Comparison of ENCODE assay signal across 9 cellular contexts in genomic region chr21:25963186-25963585, GRCh38.
DNase-seq lines count a peak whose midpoint lies in the region; ATAC-seq, FAIRE-seq and TF ChIP-seq lines count a peak whose summit lies in the region.
"Had no signal": no experiment of that assay in that cellular context is flagged by ENCODE, and none has a peak within 500 bp of the region (broad histone marks: within the 10 kb centered on the region; RNA-seq: fewer than 3 reads in every experiment).

No MANE protein-coding gene starts in this region.

- no peak for TF ChIP-seq POLR2A in H54 (IDR thresholded peaks at IDR 0.05; ENCODE audit: low read depth, low read length)

- H3K36me3 ChIP-seq in fibroblast of lung (ENCODE audit: control insufficient read depth, insufficient read depth, low read length) (no peaks in the 10 kb centered on the region), skeletal muscle tissue (ENCODE audit: control insufficient read depth in 3 of 3, insufficient read depth in 3 of 3, low read length in 3 of 3) (no peaks in the 10 kb centered on the region)

- no peak for TF ChIP-seq CTCF in fibroblast of lung (conservative IDR thresholded peaks at IDR 0.05 in 1 of 2, IDR thresholded peaks at IDR 0.05 in 1 of 2; ENCODE audit: low read depth in 1 of 2, low read length in 2 of 2)
- TF ChIP-seq CTCF in GM10266 (IDR thresholded peaks at IDR 0.05; ENCODE audit: control insufficient read depth, insufficient read depth, low read depth, missing control alignments): no peak

- H3K9me3 ChIP-seq in fibroblast of lung (ENCODE audit: control insufficient read depth, insufficient read depth, low read depth, low read length): no peaks in the 10 kb centered on the region
- H3K9me3 ChIP-seq in skeletal muscle tissue (ENCODE audit: control insufficient read depth in 3 of 3, low read length in 3 of 3): no peaks in the 10 kb centered on the region

- no peak overlapping the region for H3K4me3 ChIP-seq in fibroblast of lung (replicated peaks in 1 of 4; ENCODE audit: control extremely low read depth in 1 of 4, insufficient read depth in 1 of 4, low read depth in 3 of 4, low read length in 4 of 4)
- no peak overlapping the region for H3K4me3 ChIP-seq in skeletal muscle tissue (ENCODE audit: low read length in 3 of 3)

- DNase-seq in H54 (ENCODE audit: insufficient read length, low spot score): peak; percentile 58
- DNase-seq in RPMI7951 (ENCODE audit: low read depth): peak; percentile 55
- peak; percentile 36 to 77 for DNase-seq in fibroblast of lung (ENCODE audit: low read depth in 2 of 2)
- no peak for DNase-seq in GM19239 (ENCODE audit: insufficient read length, low spot score)
- DNase-seq in GM10266 (ENCODE audit: extremely low spot score): no peak
- DNase-seq: activated T-cell treated with anti-CD3 and anti-CD28 coated beads, Interleukin-2, amount 50 U/mL, for 24 hours had no signal

- H3K4me1 ChIP-seq in fibroblast of lung (ENCODE audit: control insufficient read depth, extremely low read depth, insufficient read depth, low read length): peaks cover 3% of the 10 kb centered on the region
- peaks cover 0 to 4% (median 0%) of the 10 kb centered on the region in 3 donors for H3K4me1 ChIP-seq in skeletal muscle tissue (ENCODE audit: control insufficient read depth in 3 of 3, insufficient read depth in 3 of 3, low read length in 3 of 3)

- no peak overlapping the region for H2AFZ ChIP-seq in fibroblast of lung (ENCODE audit: low read length)

- ATAC-seq in GM19023 (IDR thresholded peaks at IDR 0.05; ENCODE audit: unreplicated experiment) (no peak), GM21360 (IDR thresholded peaks at IDR 0.05; ENCODE audit: unreplicated experiment) (no peak)

- H3K9ac ChIP-seq in fibroblast of lung (ENCODE audit: insufficient read depth, low read length) (no peak overlapping the region), skeletal muscle tissue (ENCODE audit: low read depth in 1 of 3, low read length in 3 of 3) (no peak overlapping the region)

- H3K4me2 ChIP-seq in fibroblast of lung (ENCODE audit: extremely low read depth, insufficient read depth, low read length): no peak overlapping the region

- H4K20me1 ChIP-seq in fibroblast of lung (ENCODE audit: control insufficient read depth, extremely low read depth, insufficient read depth, low read length): no peaks in the 10 kb centered on the region

- FAIRE-seq in H54 (lab: Jason Lieb, UNC): peak; percentile 84
- no peak for FAIRE-seq in GM19239 (lab: Jason Lieb, UNC)

- no peaks in the 10 kb centered on the region for H3K27me3 ChIP-seq in fibroblast of lung (ENCODE audit: control insufficient read depth, insufficient read depth, low read length)
- no peaks in the 10 kb centered on the region for H3K27me3 ChIP-seq in skeletal muscle tissue (ENCODE audit: control insufficient read depth in 3 of 3, insufficient read depth in 3 of 3, low read length in 3 of 3)

- no peaks in the 10 kb centered on the region for H3K79me2 ChIP-seq in fibroblast of lung (ENCODE audit: control insufficient read depth, insufficient read depth, low read length)

- H3K27ac ChIP-seq in fibroblast of lung (ENCODE audit: insufficient read depth, low read length) (no peak overlapping the region), skeletal muscle tissue (ENCODE audit: low read depth, low read length) (peak overlapping the region; percentile 44)

Comparison
In these comparisons a context has a peak if more than half of its experiments do, and no peak if none do; other contexts are left out.
1. DNase-seq: peak in H54 (single experiment), RPMI7951 (single experiment) and fibroblast of lung (2 of 2); none in GM19239 (single experiment) and GM10266 (single experiment).